ENCODE assay signal across 8 cellular contexts in genomic region chr14:93207468-93208308, GRCh38. TPM values are rescaled to one million over a fixed set of nuclear protein-coding genes. Genes with fewer than 3 reads are reported as not detected.
DNase-seq lines count a peak whose midpoint lies in the region; ATAC-seq, FAIRE-seq and TF ChIP-seq lines count a peak whose summit lies in the region.

No MANE protein-coding gene starts in this region.

- DNase-seq in activated CD8-positive, alpha-beta memory T cell treated with anti-CD3 and anti-CD28 coated beads, Interleukin-2, amount 10 ng/mL, durations not matched to agents 7 days and 5 days: peak; percentile 53
- no peak for DNase-seq in activated CD8-positive, alpha-beta memory T cell treated with anti-CD3 and anti-CD28 coated beads, Interleukin-2, amount 50 U/mL, for 4 hours
- DNase-seq in HAP-1 (ENCODE audit: low spot score in 2 of 2): peak; percentile 59 to 72
- peak; percentile 70 to 71 for DNase-seq in Kasumi-1 (lab: John Stamatoyannopoulos, UW)
- DNase-seq in T-cell: peak in 3 of 34 experiments; percentile 7 to 15 (median 15)
- peak in 1 of 2 experiments; percentile 74 for DNase-seq in H1 (ENCODE audit: low read depth in 1 of 2, low spot score in 2 of 2)
- peak; percentile 66 to 70 for DNase-seq in lung microvascular endothelial cell (ENCODE audit: low read depth in 2 of 2)
- no peak for DNase-seq in thoracic aorta (ENCODE audit: low spot score)

- CTCF ChIA-PET in activated CD8-positive, alpha-beta memory T cell treated with anti-CD3 and anti-CD28 coated beads, Interleukin-2, amount 10 ng/mL, durations not matched to agents 7 days and 5 days (lab: Charles Lee): interaction anchor here (0.9 to 5.4 kb wide), 13 partner anchors 10 to 94 kb away, joined by 3 to 26 read pairs (median 4); partner anchors contain the start of genes LYSET and MOAP1
- CTCF ChIA-PET in T-cell (lab: Charles Lee) (interaction anchor here (0.6 to 2.1 kb wide), 8 partner anchors 12 to 94 kb away, joined by 3 to 18 read pairs (median 5); partner anchors contain the start of genes LYSET (in 1 of the 2) and MOAP1 (in 1 of the 2)), H1 (lab: Charles Lee; ENCODE audit: partially characterized antibody) (interaction anchor here (0.6 to 3.0 kb wide), 27 partner anchors 10 to 508 kb away, joined by 3 to 27 read pairs (median 4); partner anchors contain the start of genes LYSET and MOAP1)

- H3K9me3 ChIP-seq in HAP-1 (no peaks in the 10 kb centered on the region), H1 (ENCODE audit: insufficient read depth in 2 of 2, low read depth in 1 of 2, low read length in 1 of 2) (no peaks in the 10 kb centered on the region), thoracic aorta (no peaks in the 10 kb centered on the region)

- H3K36me3 ChIP-seq in HAP-1 (replicated peaks) (peaks cover 25% of the 10 kb centered on the region), H1 (ENCODE audit: control insufficient read depth in 2 of 4, insufficient read depth in 4 of 4, low read length in 3 of 4) (peaks cover 0 to 14% (median 0%) of the 10 kb centered on the region in 4 experiments; a peak in 4 of 8 replicates), thoracic aorta (peaks cover 5% of the 10 kb centered on the region)

- no peak for TF ChIP-seq POLR2A in H1 (IDR thresholded peaks at IDR 0.05; ENCODE audit: control extremely low read depth in 1 of 2, low read depth in 2 of 2, low read length in 2 of 2)

- no peaks in the 10 kb centered on the region; the same call in 1 of the 2 replicates for H3K79me1 ChIP-seq in H1 (ENCODE audit: low read depth, low read length)

- H3K27ac Mint-ChIP-seq in activated CD8-positive, alpha-beta memory T cell treated with anti-CD3 and anti-CD28 coated beads, Interleukin-2, amount 10 ng/mL, durations not matched to agents 7 days and 5 days: peak overlapping the region; percentile 94
- peak overlapping the region; percentile 45 to 94 for H3K27ac Mint-ChIP-seq in T-cell

- no peak overlapping the region for H3K14ac ChIP-seq in H1 (ENCODE audit: insufficient read length)

- POLR2A ChIA-PET in T-cell (lab: Charles Lee): interaction anchor here (0.5 to 0.7 kb wide), 3 partner anchors 12 to 29 kb away, joined by 4 to 5 read pairs (median 4); no protein-coding TSS in a partner anchor
- POLR2A ChIA-PET in H1 (lab: Charles Lee; ENCODE audit: partially characterized antibody): interaction anchor here (1.4 to 3.5 kb wide), 2 partner anchors 9 to 24 kb away, joined by 3 to 25 read pairs; partner anchors contain the start of genes LYSET and MOAP1

- in situ Hi-C loops in HAP-1 (cut with MboI; ENCODE audit: low sequenced_read_pairs): no loop called here

- H3K23me2 ChIP-seq in H1 (ENCODE audit: low read depth, low read length): peaks cover 7% of the 10 kb centered on the region

- no peak overlapping the region for H2BK120ac ChIP-seq in H1 (replicated peaks; ENCODE audit: low read depth, low read length)

- no peak for TF ChIP-seq EP300 in H1 (IDR thresholded peaks at IDR 0.05; ENCODE audit: borderline replicate concordance in 1 of 2, low read depth in 2 of 2, low read length in 2 of 2)

- H3K4me1 ChIP-seq in HAP-1 (peaks cover 12% of the 10 kb centered on the region; the same call in 1 of the 2 replicates), H1 (replicated peaks in 1 of 4; ENCODE audit: control insufficient read depth in 3 of 4, insufficient read depth in 4 of 4, low read length in 3 of 4) (peaks cover 0 to 6% (median 4%) of the 10 kb centered on the region in 4 experiments; a peak in 3 of 7 replicates), thoracic aorta (ENCODE audit: control insufficient read depth in 1 of 2, low read depth in 2 of 2) (peaks cover 9 to 29% of the 10 kb centered on the region in 2 donors)

- no peaks in the 10 kb centered on the region for H3K9me3 Mint-ChIP-seq in activated CD8-positive, alpha-beta memory T cell treated with anti-CD3 and anti-CD28 coated beads, Interleukin-2, amount 10 ng/mL, durations not matched to agents 7 days and 5 days (ENCODE audit: low read depth)
- no peaks in the 10 kb centered on the region for H3K9me3 Mint-ChIP-seq in T-cell

- no peak overlapping the region for H4K91ac ChIP-seq in H1 (replicated peaks; ENCODE audit: insufficient read length, low read length)

- H4K8ac ChIP-seq in H1 (ENCODE audit: extremely low read depth, insufficient read depth, low read length): peak overlapping the region; percentile 59

- H2AK5ac ChIP-seq in H1 (ENCODE audit: low read depth, low read length): no peak overlapping the region

- TF ChIP-seq CTCF in H1 (IDR thresholded peaks at IDR 0.05; ENCODE audit: control extremely low read depth in 1 of 3, insufficient read depth in 1 of 3, low read depth in 1 of 3, low read length in 3 of 3) (peak; percentile 47 to 59 (median 53)), thoracic aorta (IDR thresholded peaks at IDR 0.05) (no peak)

- peak; percentile 49 for ATAC-seq in activated CD8-positive, alpha-beta memory T cell treated with anti-CD3 and anti-CD28 coated beads, Interleukin-2, amount 10 ng/mL, durations not matched to agents 7 days and 5 days
- ATAC-seq in T-cell (replicated peaks in 1 of 4): peak; percentile 8 to 28 (median 16)
- ATAC-seq in thoracic aorta (ENCODE audit: insufficient number of reproducible peaks, low FRiP score, low read depth): peak; percentile 57

- H2BK20ac ChIP-seq in H1 (ENCODE audit: low read length): no peak overlapping the region

- WGBS in H1 (ENCODE audit: extremely low coverage in 1 of 2, insufficient coverage in 1 of 2, insufficient read length in 1 of 2, insufficient replicate concordance in 2 of 2, low coverage in 1 of 2, low lambda C conversion rate in 2 of 2, missing lambda C conversion rate in 1 of 2), 2 experiments: 2% methylated on average over 22 of the region's 23 CpGs; no CpG with 5 or more reads in 1 of the 2 experiments

- TF ChIP-seq RAD21 in H1 (IDR thresholded peaks at IDR 0.05 in 1 of 2, conservative IDR thresholded peaks at IDR 0.05 in 1 of 2; ENCODE audit: low read depth in 2 of 2, low read length in 2 of 2): peak; percentile 64 to 78

- H3K9ac ChIP-seq in H1 (replicated peaks in 1 of 4; ENCODE audit: extremely low read depth in 1 of 4, low read depth in 3 of 4, low read length in 3 of 4): peak overlapping the region; percentile 70 to 84 (median 76)

- no peak overlapping the region for H2BK15ac ChIP-seq in H1 (ENCODE audit: low read length)

- peak overlapping the region; percentile 88 to 98 for H3K4me2 ChIP-seq in H1 (ENCODE audit: insufficient read depth in 1 of 2, low read depth in 2 of 2, low read length in 2 of 2)

- no peaks in the 10 kb centered on the region for H3K27me3 Mint-ChIP-seq in activated CD8-positive, alpha-beta memory T cell treated with anti-CD3 and anti-CD28 coated beads, Interleukin-2, amount 10 ng/mL, durations not matched to agents 7 days and 5 days
- H3K27me3 Mint-ChIP-seq in T-cell: no peaks in the 10 kb centered on the region

- peaks cover 0 to 16% of the 10 kb centered on the region in 2 experiments; a peak in 3 of 4 replicates for H3K79me2 ChIP-seq in H1 (ENCODE audit: control insufficient read depth in 1 of 2, insufficient read depth in 2 of 2, low read length in 2 of 2)

- H3K36me3 Mint-ChIP-seq in activated CD8-positive, alpha-beta memory T cell treated with anti-CD3 and anti-CD28 coated beads, Interleukin-2, amount 10 ng/mL, durations not matched to agents 7 days and 5 days: peaks cover 25% of the 10 kb centered on the region
- peaks cover 11% of the 10 kb centered on the region for H3K36me3 Mint-ChIP-seq in T-cell

- no peak overlapping the region for H3K4ac ChIP-seq in H1 (replicated peaks; ENCODE audit: insufficient read length, low read depth, low read length)

- H3K4me1 Mint-ChIP-seq in activated CD8-positive, alpha-beta memory T cell treated with anti-CD3 and anti-CD28 coated beads, Interleukin-2, amount 10 ng/mL, durations not matched to agents 7 days and 5 days: peaks cover 45% of the 10 kb centered on the region
- H3K4me1 Mint-ChIP-seq in T-cell: peaks cover 49 to 50% (median 50%) of the 10 kb centered on the region in 3 donors

- H3K27me3 ChIP-seq in HAP-1 (ENCODE audit: low read depth) (no peaks in the 10 kb centered on the region), H1 (replicated peaks in 1 of 4; ENCODE audit: control insufficient read depth in 3 of 4, extremely low read depth in 1 of 4, insufficient read depth in 3 of 4, low read length in 3 of 4) (no peaks in the 10 kb centered on the region), thoracic aorta (replicated peaks; ENCODE audit: insufficient read depth) (no peaks in the 10 kb centered on the region)

- peak overlapping the region; percentile 88 for H3K4me3 Mint-ChIP-seq in activated CD8-positive, alpha-beta memory T cell treated with anti-CD3 and anti-CD28 coated beads, Interleukin-2, amount 10 ng/mL, durations not matched to agents 7 days and 5 days
- peak overlapping the region; percentile 96 to 100 (median 97) for H3K4me3 Mint-ChIP-seq in T-cell

- no peak overlapping the region; the same call in 1 of the 2 replicates for H2AFZ ChIP-seq in H1 (ENCODE audit: low read length)

- H3K4me3 ChIP-seq in HAP-1 (peak overlapping the region; percentile 90), H1 (ENCODE audit: extremely low read depth in 1 of 4, insufficient read depth in 2 of 4, low read depth in 3 of 4, low read length in 4 of 4) (peak overlapping the region; percentile 77 to 99 (median 93)), thoracic aorta (peak overlapping the region; percentile 96)

- no peak for FAIRE-seq in H1 (lab: Jason Lieb, UNC)

- peak overlapping the region; percentile 48; the same call in 1 of the 2 replicates for H3K18ac ChIP-seq in H1 (ENCODE audit: extremely low read depth, low read length)

- H3K56ac ChIP-seq in H1 (replicated peaks; ENCODE audit: insufficient read length, low read depth, low read length): peak overlapping the region; percentile 78

- H3K27ac ChIP-seq in H1 (ENCODE audit: low read depth, low read length) (peak overlapping the region; percentile 6; the same call in 1 of the 2 replicates), thoracic aorta (peak overlapping the region; percentile 80 to 88)

- H3K23ac ChIP-seq in H1 (ENCODE audit: insufficient read length): no peak overlapping the region

- no peak overlapping the region for H2BK12ac ChIP-seq in H1 (ENCODE audit: low read depth, low read length)

- no peaks in the 10 kb centered on the region for H4K20me1 ChIP-seq in H1 (replicated peaks in 1 of 2; ENCODE audit: control insufficient read depth in 1 of 2, insufficient read depth in 2 of 2, low read length in 2 of 2)

- peak overlapping the region; percentile 71; the same call in 1 of the 2 replicates for H2BK5ac ChIP-seq in H1 (ENCODE audit: low read depth, low read length)

- no peak overlapping the region for H4K5ac ChIP-seq in H1 (ENCODE audit: insufficient read length, low read depth, low read length)

RNA-seq across cellular contexts. Expression of gene UBR7, which starts 0.6 kb away (rescaled TPM):
- total RNA-seq in activated CD8-positive, alpha-beta memory T cell treated with anti-CD3 and anti-CD28 coated beads, Interleukin-2, amount 10 ng/mL, durations not matched to agents 7 days and 5 days: 10 to 100 TPM; 40.2 to 41.6 TPM
- 10 to 100 TPM; 12.0 to 16.9 (median 14.7) TPM for total RNA-seq in T-cell
- total RNA-seq in H1 (2021; fragmentation: NEBNext Ultra II Directional; extraction: Animal tissue kit (Norgen Biotek cat#: 25700)): 28.4 and 29.4 TPM in 2 replicates
- 16.4 and 20.1 TPM in 2 replicates for polyA plus RNA-seq in H1 (2011; rRNA removed)
- polyA plus RNA-seq in H1 (2011; cell fraction: cytosol; rRNA removed): 25.2 TPM
- 32.5 TPM for polyA plus RNA-seq in H1 (2011; cell fraction: nucleus; rRNA removed)
- polyA plus RNA-seq in H1 (2012, experiment 1 of 2): 18.9 to 26.8 TPM (median 23.9 TPM) in 4 replicates
- 4.7 TPM for polyA plus RNA-seq in H1 (2012, experiment 2 of 2)
- polyA plus RNA-seq in H1 (2013, experiment 1 of 2): 16.4 TPM
- 16.8 TPM for polyA plus RNA-seq in H1 (2013, experiment 2 of 2)
- 18.8 and 22.1 TPM in 2 replicates for polyA minus RNA-seq in H1 (2011; rRNA and poly(A)+ RNA removed)
- polyA minus RNA-seq in H1 (2011; cell fraction: cytosol; rRNA and poly(A)+ RNA removed): 21.9 TPM
- 13.2 TPM for polyA minus RNA-seq in H1 (2011; cell fraction: nucleus; rRNA and poly(A)+ RNA removed)
- total RNA-seq in lung microvascular endothelial cell: 36.4 and 45.8 TPM in 2 replicates
- total RNA-seq in thoracic aorta: 10 to 100 TPM; 24.1 to 28.1 TPM

RNA-seq across cellular contexts. Expression of gene GON7, which starts 0.8 kb away (rescaled TPM):
- total RNA-seq in activated CD8-positive, alpha-beta memory T cell treated with anti-CD3 and anti-CD28 coated beads, Interleukin-2, amount 10 ng/mL, durations not matched to agents 7 days and 5 days: 10 to 100 TPM; 17.3 to 20.1 TPM
- total RNA-seq in T-cell (10 to 100 TPM in 2 of 5 donors, 1 to 10 TPM in 3; 4.3 to 11.4 (median 9.2) TPM), lung microvascular endothelial cell (11.1 and 14.9 TPM in 2 replicates), thoracic aorta (1 to 10 TPM; 3.1 to 3.2 TPM)
- total RNA-seq in H1 (2021; fragmentation: NEBNext Ultra II Directional; extraction: Animal tissue kit (Norgen Biotek cat#: 25700)): 8.8 and 9.9 TPM in 2 replicates
- 2.9 and 3.8 TPM in 2 replicates for polyA plus RNA-seq in H1 (2011; rRNA removed)
- polyA plus RNA-seq in H1 (2011; cell fraction: cytosol; rRNA removed): 6.8 TPM
- polyA plus RNA-seq in H1 (2011; cell fraction: nucleus; rRNA removed): 2.2 TPM
- 7.7 to 9.6 TPM (median 8.7 TPM) in 4 replicates for polyA plus RNA-seq in H1 (2012, experiment 1 of 2)
- 1.5 TPM for polyA plus RNA-seq in H1 (2012, experiment 2 of 2)
- 10.4 TPM for polyA plus RNA-seq in H1 (2013, experiment 1 of 2)
- polyA plus RNA-seq in H1 (2013, experiment 2 of 2): 10.2 TPM
- polyA minus RNA-seq in H1 (2011; rRNA and poly(A)+ RNA removed): 1.6 and 1.7 TPM in 2 replicates
- polyA minus RNA-seq in H1 (2011; cell fraction: cytosol; rRNA and poly(A)+ RNA removed): 3.0 TPM
- 2.3 TPM for polyA minus RNA-seq in H1 (2011; cell fraction: nucleus; rRNA and poly(A)+ RNA removed)

RNA-seq across cellular contexts. Expression of gene LYSET, which starts 22.6 kb away (rescaled TPM):
- total RNA-seq in activated CD8-positive, alpha-beta memory T cell treated with anti-CD3 and anti-CD28 coated beads, Interleukin-2, amount 10 ng/mL, durations not matched to agents 7 days and 5 days: 1 to 10 TPM; 6.3 to 9.7 TPM
- 10 to 100 TPM in 4 of 5 donors, 1 to 10 TPM in 1; 7.9 to 16.9 (median 14.8) TPM for total RNA-seq in T-cell
- total RNA-seq in H1 (2021; fragmentation: NEBNext Ultra II Directional; extraction: Animal tissue kit (Norgen Biotek cat#: 25700)): 26.9 and 27.5 TPM in 2 replicates
- 13.2 and 26.2 TPM in 2 replicates for polyA plus RNA-seq in H1 (2011; rRNA removed)
- 19.5 TPM for polyA plus RNA-seq in H1 (2011; cell fraction: cytosol; rRNA removed)
- polyA plus RNA-seq in H1 (2011; cell fraction: nucleus; rRNA removed): 9.9 TPM
- polyA plus RNA-seq in H1 (2012, experiment 1 of 2): 21.0 to 33.5 TPM (median 22.5 TPM) in 4 replicates
- polyA plus RNA-seq in H1 (2012, experiment 2 of 2): 11.7 TPM
- polyA plus RNA-seq in H1 (2013, experiment 1 of 2): 23.3 TPM
- polyA plus RNA-seq in H1 (2013, experiment 2 of 2): 25.3 TPM
- 12.1 and 20.6 TPM in 2 replicates for polyA minus RNA-seq in H1 (2011; rRNA and poly(A)+ RNA removed)
- polyA minus RNA-seq in H1 (2011; cell fraction: cytosol; rRNA and poly(A)+ RNA removed): 3.7 TPM
- 12.9 TPM for polyA minus RNA-seq in H1 (2011; cell fraction: nucleus; rRNA and poly(A)+ RNA removed)
- total RNA-seq in lung microvascular endothelial cell: 8.5 and 17.1 TPM in 2 replicates
- 1 to 10 TPM; 3.2 to 5.2 TPM for total RNA-seq in thoracic aorta

RNA-seq across cellular contexts. Expression of gene MOAP1, which starts 23.0 kb away (rescaled TPM):
- 10 to 100 TPM; 18.2 to 19.5 TPM for total RNA-seq in activated CD8-positive, alpha-beta memory T cell treated with anti-CD3 and anti-CD28 coated beads, Interleukin-2, amount 10 ng/mL, durations not matched to agents 7 days and 5 days
- total RNA-seq in T-cell: 10 to 100 TPM; 45.1 to 96.8 (median 47.9) TPM
- 17.3 and 18.3 TPM in 2 replicates for total RNA-seq in H1 (2021; fragmentation: NEBNext Ultra II Directional; extraction: Animal tissue kit (Norgen Biotek cat#: 25700))
- polyA plus RNA-seq in H1 (2011; rRNA removed): 15.8 and 20.1 TPM in 2 replicates
- 21.4 TPM for polyA plus RNA-seq in H1 (2011; cell fraction: cytosol; rRNA removed)
- 7.4 TPM for polyA plus RNA-seq in H1 (2011; cell fraction: nucleus; rRNA removed)
- 13.1 to 18.8 TPM (median 16.2 TPM) in 4 replicates for polyA plus RNA-seq in H1 (2012, experiment 1 of 2)
- 6.2 TPM for polyA plus RNA-seq in H1 (2012, experiment 2 of 2)
- polyA plus RNA-seq in H1 (2013, experiment 1 of 2): 10.6 TPM
- polyA plus RNA-seq in H1 (2013, experiment 2 of 2): 11.0 TPM
- 8.5 and 8.7 TPM in 2 replicates for polyA minus RNA-seq in H1 (2011; rRNA and poly(A)+ RNA removed)
- polyA minus RNA-seq in H1 (2011; cell fraction: cytosol; rRNA and poly(A)+ RNA removed): 10.1 TPM
- 9.3 TPM for polyA minus RNA-seq in H1 (2011; cell fraction: nucleus; rRNA and poly(A)+ RNA removed)
- 18.7 and 30.6 TPM in 2 replicates for total RNA-seq in lung microvascular endothelial cell
- total RNA-seq in thoracic aorta: 10 to 100 TPM; 26.0 to 28.6 TPM

Comparison
In these comparisons a context has a peak if more than half of its experiments do, and no peak if none do; other contexts are left out.
1. DNase-seq: peak in activated CD8-positive, alpha-beta memory T cell treated with anti-CD3 and anti-CD28 coated beads, Interleukin-2, amount 10 ng/mL, durations not matched to agents 7 days and 5 days (single experiment), HAP-1 (2 of 2), Kasumi-1 (2 of 2) and lung microvascular endothelial cell (2 of 2); none in activated CD8-positive, alpha-beta memory T cell treated with anti-CD3 and anti-CD28 coated beads, Interleukin-2, amount 50 U/mL, for 4 hours (single experiment) and thoracic aorta (single experiment).
2. Peak in every context shown above with its lines, with median percentiles within 50 percentile points of each other: ATAC-seq and H3K4me3 ChIP-seq.